10 cellular contexts compared by ENCODE assay signal in genomic region chr12:2640281-2640680, GRCh38.
DNase-seq lines count a peak whose midpoint lies in the region; ATAC-seq, FAIRE-seq and TF ChIP-seq lines count a peak whose summit lies in the region.
"Had no signal": no experiment of that assay in that cellular context is flagged by ENCODE, and none has a peak within 500 bp of the region (broad histone marks: within the 10 kb centered on the region; RNA-seq: fewer than 3 reads in every experiment).

No MANE protein-coding gene starts in this region.

- H3K27ac ChIP-seq in mammary epithelial cell (ENCODE audit: insufficient read depth, low read depth, low read length) = no peak overlapping the region
- H3K27ac ChIP-seq in substantia nigra (ENCODE audit: low read depth, low read length, poor library complexity, severe bottlenecking) = no peak overlapping the region

- CTCF ChIA-PET in mammary epithelial cell (lab: Charles Lee; ENCODE audit: low non-redundant PET) = interaction anchor here (0.6 kb wide), 1 partner anchor 9 kb away, joined by 3 read pairs; no protein-coding TSS in a partner anchor

- H2AFZ ChIP-seq in mammary epithelial cell (ENCODE audit: low read depth, low read length) = peak overlapping the region; percentile 70

- no peak overlapping the region for H3K9ac ChIP-seq in mammary epithelial cell (ENCODE audit: insufficient read depth, low read length)

- H3K27me3 ChIP-seq in mammary epithelial cell (ENCODE audit: insufficient read depth, low read length) (no peaks in the 10 kb centered on the region), kidney epithelial cell (ENCODE audit: control insufficient read depth, insufficient read depth, low read length) (no peaks in the 10 kb centered on the region)

- H3K36me3 ChIP-seq in mammary epithelial cell (ENCODE audit: insufficient read depth, low read length) (no peaks in the 10 kb centered on the region), kidney epithelial cell (ENCODE audit: control insufficient read depth, insufficient read depth, low read length) (no peaks in the 10 kb centered on the region)

- no peak for ATAC-seq in HG02763 (IDR thresholded peaks at IDR 0.05; ENCODE audit: unreplicated experiment)

- no TSS peak for BruUV-seq in mammary epithelial cell (replicated peaks; lab: Mats Ljungman, UMichigan)

- peak overlapping the region; percentile 3 for H3K4me2 ChIP-seq in mammary epithelial cell (ENCODE audit: insufficient read depth, low read depth, low read length)

- in situ Hi-C loops in mammary epithelial cell (cut with MboI; ENCODE audit: low sequenced_read_pairs in 2 of 2) = no loop called here

- H3K4me3 ChIP-seq in mammary epithelial cell (replicated peaks in 1 of 3; ENCODE audit: insufficient read depth in 1 of 3, low read depth in 2 of 3, low read length in 3 of 3) (no peak overlapping the region), kidney epithelial cell (ENCODE audit: low read depth, low read length) (no peak overlapping the region)

- H3K9me3 ChIP-seq in mammary epithelial cell (replicated peaks; ENCODE audit: insufficient read depth, low read length) = no peaks in the 10 kb centered on the region

- TF ChIP-seq CTCF in mammary epithelial cell (conservative IDR thresholded peaks at IDR 0.05 in 1 of 2, IDR thresholded peaks at IDR 0.05 in 1 of 2; ENCODE audit: extremely low read depth in 1 of 2, insufficient read depth in 1 of 2, low read depth in 1 of 2, low read length in 2 of 2) (peak in 1 of 2 donors; percentile 49), kidney epithelial cell (IDR thresholded peaks at IDR 0.05; ENCODE audit: insufficient read depth, low read length, poor library complexity, severe bottlenecking) (peak; percentile 18)

- FAIRE-seq in urothelium cell line (lab: Jason Lieb, UNC) = no peak
- FAIRE-seq: frontal cortex had no signal

- no peaks in the 10 kb centered on the region for H4K20me1 ChIP-seq in mammary epithelial cell (ENCODE audit: insufficient read depth, low read length)

- peaks cover 17% of the 10 kb centered on the region for H3K4me1 ChIP-seq in mammary epithelial cell (ENCODE audit: insufficient read depth, low read length)

- WGBS in mammary epithelial cell (ENCODE audit: low coverage, missing lambda C conversion rate) = 56% methylated on average over 6 of the region's 10 CpGs

- dilution Hi-C loops in mammary epithelial cell (cut with HindIII; ENCODE audit: low sequenced_read_pairs) = no loop called here

- intact Hi-C loops in mammary epithelial cell (cut with micrococcal nuclease) = loop anchor here (1.0 to 2.0 kb wide), 2 partner anchors 26 to 43 kb away; no protein-coding TSS in a partner anchor

- no peaks in the 10 kb centered on the region for H3K79me2 ChIP-seq in mammary epithelial cell (ENCODE audit: insufficient read depth, low read length)

- DNase-seq in NCI-H2171 treated with DMSO at 0.1 percent for 48 hours (lab: John Stamatoyannopoulos, UW) (peak; percentile 90), mammary epithelial cell (no peak), kidney epithelial cell (ENCODE audit: low read depth) (no peak), urothelium cell line (ENCODE audit: low spot score) (peak; percentile 83), substantia nigra (lab: John Stamatoyannopoulos, UW) (no peak)
- no peak for DNase-seq in activated CD4-positive, alpha-beta T cell treated with anti-CD3 and anti-CD28 coated beads for 1 hour
- DNase-seq: GF-D8, NCI-H146 had no signal

Comparison
In these comparisons a context has a peak if more than half of its experiments do, and no peak if none do; other contexts are left out.
1. DNase-seq: peak in NCI-H2171 treated with DMSO at 0.1 percent for 48 hours (single experiment) and urothelium cell line (single experiment); none in mammary epithelial cell (single experiment), kidney epithelial cell (single experiment), activated CD4-positive, alpha-beta T cell treated with anti-CD3 and anti-CD28 coated beads for 1 hour (single experiment) and substantia nigra (0 of 49).